Comparison of ENCODE assay signal across 1 cellular context in genomic region chr13:110702591-110703526, GRCh38.
TF ChIP-seq lines count a peak whose summit lies in the region.

No MANE protein-coding gene starts in this region.

TF ChIP-seq in HEK293, 187 proteins besides CTCF, POLR2A, EP300 and RAD21 (continued from another document):
- no peak for TF ChIP-seq PRDM4 (tag by site-specific recombination; IDR thresholded peaks at IDR 0.05)
- no peak for TF ChIP-seq ZNF16 (tag by site-specific recombination; IDR thresholded peaks at IDR 0.05; ENCODE audit: low read depth)
- TF ChIP-seq ZFP69B (tag by site-specific recombination; IDR thresholded peaks at IDR 0.05) = no peak
- TF ChIP-seq MZF1 (tag by site-specific recombination; IDR thresholded peaks at IDR 0.05; ENCODE audit: borderline replicate concordance) = no peak
- no peak for TF ChIP-seq TCF7L2 (IDR thresholded peaks at IDR 0.05; ENCODE audit: borderline replicate concordance, low read depth, low read length)
- no peak for TF ChIP-seq ZNF112 (tag by site-specific recombination; IDR thresholded peaks at IDR 0.05)
- no peak for TF ChIP-seq ZNF513 (tag by site-specific recombination; IDR thresholded peaks at IDR 0.05)
- no peak for TF ChIP-seq ZNF19 (tag by site-specific recombination; IDR thresholded peaks at IDR 0.05; ENCODE audit: low read depth)
- no peak for TF ChIP-seq ZNF26 (tag by site-specific recombination; IDR thresholded peaks at IDR 0.05)
- no peak for TF ChIP-seq PBX3 (CRISPR knock-in tag; IDR thresholded peaks at IDR 0.05)
- no peak for TF ChIP-seq ZNF221 (tag by site-specific recombination; IDR thresholded peaks at IDR 0.05; ENCODE audit: borderline replicate concordance)
- TF ChIP-seq SP3 (tag by site-specific recombination; IDR thresholded peaks at IDR 0.05) = no peak
- no peak for TF ChIP-seq KLF16 (tag by site-specific recombination; IDR thresholded peaks at IDR 0.05)
- no peak for TF ChIP-seq ZFP41 (tag by site-specific recombination; IDR thresholded peaks at IDR 0.05; ENCODE audit: borderline replicate concordance)
- no peak for TF ChIP-seq ZNF521 (tag by site-specific recombination; IDR thresholded peaks at IDR 0.05)
- TF ChIP-seq SCRT2 (tag by site-specific recombination; IDR thresholded peaks at IDR 0.05) = no peak
- TF ChIP-seq BCL11B (tag by site-specific recombination; IDR thresholded peaks at IDR 0.05; ENCODE audit: low read depth) = no peak
- no peak for TF ChIP-seq ZNF202 (tag by site-specific recombination; IDR thresholded peaks at IDR 0.05; ENCODE audit: borderline replicate concordance)
- TF ChIP-seq GLI2 (tag by site-specific recombination; IDR thresholded peaks at IDR 0.05; ENCODE audit: borderline replicate concordance, low read depth) = no peak
- no peak for TF ChIP-seq ZNF248 (tag by site-specific recombination; IDR thresholded peaks at IDR 0.05)
- no peak for TF ChIP-seq ZNF121 (tag by site-specific recombination; IDR thresholded peaks at IDR 0.05)
- peak; percentile 40 for TF ChIP-seq SP2 (tag by site-specific recombination; IDR thresholded peaks at IDR 0.05)
- no peak for TF ChIP-seq ZNF18 (tag by site-specific recombination; IDR thresholded peaks at IDR 0.05)
- no peak for TF ChIP-seq ZNF791 (tag by site-specific recombination; IDR thresholded peaks at IDR 0.05)
- no peak for TF ChIP-seq HIC1 (tag by site-specific recombination; IDR thresholded peaks at IDR 0.05)
